Comparison of ENCODE assay signal across 1 cellular context in the genomic region with DNA sequence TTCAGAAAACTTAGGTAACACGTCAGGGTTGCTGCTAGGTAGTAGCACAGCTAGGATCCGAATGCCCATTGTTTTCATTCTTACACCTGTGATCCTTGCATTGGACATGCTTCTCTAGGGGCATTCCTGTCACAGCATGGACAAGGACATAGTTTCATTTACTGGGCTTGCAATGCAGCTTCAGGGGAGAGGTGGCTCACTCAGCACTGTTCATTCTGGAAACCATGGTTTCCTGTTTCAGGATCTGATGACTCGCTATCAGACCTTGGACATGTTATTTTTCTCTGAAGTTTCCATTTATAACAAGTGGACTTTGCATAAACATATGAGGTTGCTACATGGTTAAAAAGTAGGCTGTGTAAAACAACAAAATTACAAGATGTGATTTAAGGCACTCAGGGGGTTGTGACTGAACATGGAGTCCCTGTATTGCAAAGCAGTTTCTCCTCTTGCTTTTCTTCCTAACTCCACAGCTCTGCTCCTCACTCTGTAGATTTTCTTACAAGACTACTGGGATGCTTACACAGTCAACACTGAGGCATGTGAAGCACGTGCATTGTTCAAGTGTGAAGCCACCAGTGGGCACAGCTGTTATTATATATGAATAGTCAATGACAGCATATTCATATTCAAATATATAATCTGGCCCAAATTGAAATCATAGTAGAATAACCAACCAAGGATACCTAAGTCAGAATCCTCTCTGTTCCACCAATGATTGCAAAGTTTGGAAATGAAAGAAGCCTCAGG.
TF ChIP-seq lines count a peak whose summit lies in the region.

No MANE protein-coding gene starts in this region.

TF ChIP-seq in HepG2, 621 proteins besides CTCF, POLR2A, EP300 and RAD21 (continued from another document and continues in another):
- peak; percentile 81 for TF ChIP-seq RBAK (CRISPR knock-in tag; IDR thresholded peaks at IDR 0.05)
- TF ChIP-seq ZKSCAN8 (CRISPR knock-in tag; IDR thresholded peaks at IDR 0.05; ENCODE audit: borderline replicate concordance), result 0 out of 2 replicates have a peak, but pooled peaks have one; percentile 20
- TF ChIP-seq, protein P1, sequence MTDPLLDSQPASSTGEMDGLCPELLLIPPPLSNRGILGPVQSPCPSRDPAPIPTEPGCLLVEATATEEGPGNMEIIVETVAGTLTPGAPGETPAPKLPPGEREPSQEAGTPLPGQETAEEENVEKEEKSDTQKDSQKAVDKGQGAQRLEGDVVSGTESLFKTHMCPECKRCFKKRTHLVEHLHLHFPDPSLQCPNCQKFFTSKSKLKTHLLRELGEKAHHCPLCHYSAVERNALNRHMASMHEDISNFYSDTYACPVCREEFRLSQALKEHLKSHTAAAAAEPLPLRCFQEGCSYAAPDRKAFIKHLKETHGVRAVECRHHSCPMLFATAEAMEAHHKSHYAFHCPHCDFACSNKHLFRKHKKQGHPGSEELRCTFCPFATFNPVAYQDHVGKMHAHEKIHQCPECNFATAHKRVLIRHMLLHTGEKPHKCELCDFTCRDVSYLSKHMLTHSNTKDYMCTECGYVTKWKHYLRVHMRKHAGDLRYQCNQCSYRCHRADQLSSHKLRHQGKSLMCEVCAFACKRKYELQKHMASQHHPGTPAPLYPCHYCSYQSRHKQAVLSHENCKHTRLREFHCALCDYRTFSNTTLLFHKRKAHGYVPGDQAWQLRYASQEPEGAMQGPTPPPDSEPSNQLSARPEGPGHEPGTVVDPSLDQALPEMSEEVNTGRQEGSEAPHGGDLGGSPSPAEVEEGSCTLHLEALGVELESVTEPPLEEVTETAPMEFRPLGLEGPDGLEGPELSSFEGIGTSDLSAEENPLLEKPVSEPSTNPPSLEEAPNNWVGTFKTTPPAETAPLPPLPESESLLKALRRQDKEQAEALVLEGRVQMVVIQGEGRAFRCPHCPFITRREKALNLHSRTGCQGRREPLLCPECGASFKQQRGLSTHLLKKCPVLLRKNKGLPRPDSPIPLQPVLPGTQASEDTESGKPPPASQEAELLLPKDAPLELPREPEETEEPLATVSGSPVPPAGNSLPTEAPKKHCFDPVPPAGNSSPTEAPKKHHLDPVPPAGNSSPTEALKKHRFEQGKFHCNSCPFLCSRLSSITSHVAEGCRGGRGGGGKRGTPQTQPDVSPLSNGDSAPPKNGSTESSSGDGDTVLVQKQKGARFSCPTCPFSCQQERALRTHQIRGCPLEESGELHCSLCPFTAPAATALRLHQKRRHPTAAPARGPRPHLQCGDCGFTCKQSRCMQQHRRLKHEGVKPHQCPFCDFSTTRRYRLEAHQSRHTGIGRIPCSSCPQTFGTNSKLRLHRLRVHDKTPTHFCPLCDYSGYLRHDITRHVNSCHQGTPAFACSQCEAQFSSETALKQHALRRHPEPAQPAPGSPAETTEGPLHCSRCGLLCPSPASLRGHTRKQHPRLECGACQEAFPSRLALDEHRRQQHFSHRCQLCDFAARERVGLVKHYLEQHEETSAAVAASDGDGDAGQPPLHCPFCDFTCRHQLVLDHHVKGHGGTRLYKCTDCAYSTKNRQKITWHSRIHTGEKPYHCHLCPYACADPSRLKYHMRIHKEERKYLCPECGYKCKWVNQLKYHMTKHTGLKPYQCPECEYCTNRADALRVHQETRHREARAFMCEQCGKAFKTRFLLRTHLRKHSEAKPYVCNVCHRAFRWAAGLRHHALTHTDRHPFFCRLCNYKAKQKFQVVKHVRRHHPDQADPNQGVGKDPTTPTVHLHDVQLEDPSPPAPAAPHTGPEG (CRISPR knock-in tag; IDR thresholded peaks at IDR 0.05), result no peak
- TF ChIP-seq ZBTB1 (CRISPR knock-in tag; IDR thresholded peaks at IDR 0.05; ENCODE audit: borderline replicate concordance), result no peak
- TF ChIP-seq HDAC2 (CRISPR knock-in tag; IDR thresholded peaks at IDR 0.05), result no peak
- TF ChIP-seq, protein P2, sequence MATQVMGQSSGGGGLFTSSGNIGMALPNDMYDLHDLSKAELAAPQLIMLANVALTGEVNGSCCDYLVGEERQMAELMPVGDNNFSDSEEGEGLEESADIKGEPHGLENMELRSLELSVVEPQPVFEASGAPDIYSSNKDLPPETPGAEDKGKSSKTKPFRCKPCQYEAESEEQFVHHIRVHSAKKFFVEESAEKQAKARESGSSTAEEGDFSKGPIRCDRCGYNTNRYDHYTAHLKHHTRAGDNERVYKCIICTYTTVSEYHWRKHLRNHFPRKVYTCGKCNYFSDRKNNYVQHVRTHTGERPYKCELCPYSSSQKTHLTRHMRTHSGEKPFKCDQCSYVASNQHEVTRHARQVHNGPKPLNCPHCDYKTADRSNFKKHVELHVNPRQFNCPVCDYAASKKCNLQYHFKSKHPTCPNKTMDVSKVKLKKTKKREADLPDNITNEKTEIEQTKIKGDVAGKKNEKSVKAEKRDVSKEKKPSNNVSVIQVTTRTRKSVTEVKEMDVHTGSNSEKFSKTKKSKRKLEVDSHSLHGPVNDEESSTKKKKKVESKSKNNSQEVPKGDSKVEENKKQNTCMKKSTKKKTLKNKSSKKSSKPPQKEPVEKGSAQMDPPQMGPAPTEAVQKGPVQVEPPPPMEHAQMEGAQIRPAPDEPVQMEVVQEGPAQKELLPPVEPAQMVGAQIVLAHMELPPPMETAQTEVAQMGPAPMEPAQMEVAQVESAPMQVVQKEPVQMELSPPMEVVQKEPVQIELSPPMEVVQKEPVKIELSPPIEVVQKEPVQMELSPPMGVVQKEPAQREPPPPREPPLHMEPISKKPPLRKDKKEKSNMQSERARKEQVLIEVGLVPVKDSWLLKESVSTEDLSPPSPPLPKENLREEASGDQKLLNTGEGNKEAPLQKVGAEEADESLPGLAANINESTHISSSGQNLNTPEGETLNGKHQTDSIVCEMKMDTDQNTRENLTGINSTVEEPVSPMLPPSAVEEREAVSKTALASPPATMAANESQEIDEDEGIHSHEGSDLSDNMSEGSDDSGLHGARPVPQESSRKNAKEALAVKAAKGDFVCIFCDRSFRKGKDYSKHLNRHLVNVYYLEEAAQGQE (IDR thresholded peaks at IDR 0.05; ENCODE audit: borderline replicate concordance in 1 of 2, low read depth in 1 of 2, low read length in 2 of 2), result no peak
- peak; percentile 63 for TF ChIP-seq FOSL2 (CRISPR knock-in tag; IDR thresholded peaks at IDR 0.05)
- no peak for TF ChIP-seq DNMT1 (CRISPR knock-in tag; IDR thresholded peaks at IDR 0.05)
- TF ChIP-seq SAP130 (CRISPR knock-in tag; IDR thresholded peaks at IDR 0.05; ENCODE audit: low read depth), result peak; percentile 40; the same call in 1 of the 2 replicates
- no peak for TF ChIP-seq SIN3B (IDR thresholded peaks at IDR 0.05; ENCODE audit: low read length)
- TF ChIP-seq, protein P3, sequence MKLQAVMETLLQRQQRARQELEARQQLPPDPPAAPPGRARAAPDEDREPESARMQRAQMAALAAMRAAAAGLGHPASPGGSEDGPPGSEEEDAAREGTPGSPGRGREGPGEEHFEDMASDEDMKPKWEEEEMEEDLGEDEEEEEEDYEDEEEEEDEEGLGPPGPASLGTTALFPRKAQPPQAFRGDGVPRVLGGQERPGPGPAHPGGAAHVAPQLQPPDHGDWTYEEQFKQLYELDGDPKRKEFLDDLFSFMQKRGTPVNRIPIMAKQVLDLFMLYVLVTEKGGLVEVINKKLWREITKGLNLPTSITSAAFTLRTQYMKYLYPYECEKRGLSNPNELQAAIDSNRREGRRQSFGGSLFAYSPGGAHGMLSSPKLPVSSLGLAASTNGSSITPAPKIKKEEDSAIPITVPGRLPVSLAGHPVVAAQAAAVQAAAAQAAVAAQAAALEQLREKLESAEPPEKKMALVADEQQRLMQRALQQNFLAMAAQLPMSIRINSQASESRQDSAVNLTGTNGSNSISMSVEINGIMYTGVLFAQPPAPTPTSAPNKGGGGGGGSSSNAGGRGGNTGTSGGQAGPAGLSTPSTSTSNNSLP (IDR thresholded peaks at IDR 0.05; ENCODE audit: low read depth, low read length), result peak; percentile 31; the same call in 1 of the 2 replicates
- 0 out of 2 replicates have a peak, but pooled peaks have one; percentile 27 for TF ChIP-seq SOX5 (CRISPR knock-in tag; IDR thresholded peaks at IDR 0.05; ENCODE audit: borderline replicate concordance)
- peak; percentile 18 to 20; a peak in 2 of 4 replicates for TF ChIP-seq MAFK (conservative IDR thresholded peaks at IDR 0.05 in 1 of 2, IDR thresholded peaks at IDR 0.05 in 1 of 2; ENCODE audit: low read length in 2 of 2)
- TF ChIP-seq, protein P4, sequence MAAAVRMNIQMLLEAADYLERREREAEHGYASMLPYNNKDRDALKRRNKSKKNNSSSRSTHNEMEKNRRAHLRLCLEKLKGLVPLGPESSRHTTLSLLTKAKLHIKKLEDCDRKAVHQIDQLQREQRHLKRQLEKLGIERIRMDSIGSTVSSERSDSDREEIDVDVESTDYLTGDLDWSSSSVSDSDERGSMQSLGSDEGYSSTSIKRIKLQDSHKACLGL (CRISPR knock-in tag; IDR thresholded peaks at IDR 0.05), result no peak
- TF ChIP-seq, protein P5, sequence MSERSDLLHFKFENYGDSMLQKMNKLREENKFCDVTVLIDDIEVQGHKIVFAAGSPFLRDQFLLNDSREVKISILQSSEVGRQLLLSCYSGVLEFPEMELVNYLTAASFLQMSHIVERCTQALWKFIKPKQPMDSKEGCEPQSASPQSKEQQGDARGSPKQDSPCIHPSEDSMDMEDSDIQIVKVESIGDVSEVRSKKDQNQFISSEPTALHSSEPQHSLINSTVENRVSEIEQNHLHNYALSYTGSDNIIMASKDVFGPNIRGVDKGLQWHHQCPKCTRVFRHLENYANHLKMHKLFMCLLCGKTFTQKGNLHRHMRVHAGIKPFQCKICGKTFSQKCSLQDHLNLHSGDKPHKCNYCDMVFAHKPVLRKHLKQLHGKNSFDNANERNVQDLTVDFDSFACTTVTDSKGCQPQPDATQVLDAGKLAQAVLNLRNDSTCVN (CRISPR knock-in tag; IDR thresholded peaks at IDR 0.05; ENCODE audit: borderline replicate concordance), result 0 out of 2 replicates have a peak, but pooled peaks have one; percentile 26
- no peak for TF ChIP-seq ZSCAN9 (CRISPR knock-in tag; IDR thresholded peaks at IDR 0.05; ENCODE audit: borderline replicate concordance)
- TF ChIP-seq, protein P6, sequence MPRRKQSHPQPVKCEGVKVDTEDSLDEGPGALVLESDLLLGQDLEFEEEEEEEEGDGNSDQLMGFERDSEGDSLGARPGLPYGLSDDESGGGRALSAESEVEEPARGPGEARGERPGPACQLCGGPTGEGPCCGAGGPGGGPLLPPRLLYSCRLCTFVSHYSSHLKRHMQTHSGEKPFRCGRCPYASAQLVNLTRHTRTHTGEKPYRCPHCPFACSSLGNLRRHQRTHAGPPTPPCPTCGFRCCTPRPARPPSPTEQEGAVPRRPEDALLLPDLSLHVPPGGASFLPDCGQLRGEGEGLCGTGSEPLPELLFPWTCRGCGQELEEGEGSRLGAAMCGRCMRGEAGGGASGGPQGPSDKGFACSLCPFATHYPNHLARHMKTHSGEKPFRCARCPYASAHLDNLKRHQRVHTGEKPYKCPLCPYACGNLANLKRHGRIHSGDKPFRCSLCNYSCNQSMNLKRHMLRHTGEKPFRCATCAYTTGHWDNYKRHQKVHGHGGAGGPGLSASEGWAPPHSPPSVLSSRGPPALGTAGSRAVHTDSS (CRISPR knock-in tag; conservative IDR thresholded peaks at IDR 0.05), result no peak
- TF ChIP-seq ZNF776 (CRISPR knock-in tag; IDR thresholded peaks at IDR 0.05), result no peak
- TF ChIP-seq CEBPG (CRISPR knock-in tag; IDR thresholded peaks at IDR 0.05), result no peak
- TF ChIP-seq, protein P7, sequence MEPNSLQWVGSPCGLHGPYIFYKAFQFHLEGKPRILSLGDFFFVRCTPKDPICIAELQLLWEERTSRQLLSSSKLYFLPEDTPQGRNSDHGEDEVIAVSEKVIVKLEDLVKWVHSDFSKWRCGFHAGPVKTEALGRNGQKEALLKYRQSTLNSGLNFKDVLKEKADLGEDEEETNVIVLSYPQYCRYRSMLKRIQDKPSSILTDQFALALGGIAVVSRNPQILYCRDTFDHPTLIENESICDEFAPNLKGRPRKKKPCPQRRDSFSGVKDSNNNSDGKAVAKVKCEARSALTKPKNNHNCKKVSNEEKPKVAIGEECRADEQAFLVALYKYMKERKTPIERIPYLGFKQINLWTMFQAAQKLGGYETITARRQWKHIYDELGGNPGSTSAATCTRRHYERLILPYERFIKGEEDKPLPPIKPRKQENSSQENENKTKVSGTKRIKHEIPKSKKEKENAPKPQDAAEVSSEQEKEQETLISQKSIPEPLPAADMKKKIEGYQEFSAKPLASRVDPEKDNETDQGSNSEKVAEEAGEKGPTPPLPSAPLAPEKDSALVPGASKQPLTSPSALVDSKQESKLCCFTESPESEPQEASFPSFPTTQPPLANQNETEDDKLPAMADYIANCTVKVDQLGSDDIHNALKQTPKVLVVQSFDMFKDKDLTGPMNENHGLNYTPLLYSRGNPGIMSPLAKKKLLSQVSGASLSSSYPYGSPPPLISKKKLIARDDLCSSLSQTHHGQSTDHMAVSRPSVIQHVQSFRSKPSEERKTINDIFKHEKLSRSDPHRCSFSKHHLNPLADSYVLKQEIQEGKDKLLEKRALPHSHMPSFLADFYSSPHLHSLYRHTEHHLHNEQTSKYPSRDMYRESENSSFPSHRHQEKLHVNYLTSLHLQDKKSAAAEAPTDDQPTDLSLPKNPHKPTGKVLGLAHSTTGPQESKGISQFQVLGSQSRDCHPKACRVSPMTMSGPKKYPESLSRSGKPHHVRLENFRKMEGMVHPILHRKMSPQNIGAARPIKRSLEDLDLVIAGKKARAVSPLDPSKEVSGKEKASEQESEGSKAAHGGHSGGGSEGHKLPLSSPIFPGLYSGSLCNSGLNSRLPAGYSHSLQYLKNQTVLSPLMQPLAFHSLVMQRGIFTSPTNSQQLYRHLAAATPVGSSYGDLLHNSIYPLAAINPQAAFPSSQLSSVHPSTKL (CRISPR knock-in tag; IDR thresholded peaks at IDR 0.05), result peak; percentile 29; the same call in 1 of the 2 replicates
- 0 out of 2 replicates have a peak, but pooled peaks have one; percentile 42 for TF ChIP-seq HMG20A (CRISPR knock-in tag; IDR thresholded peaks at IDR 0.05; ENCODE audit: borderline replicate concordance)
- TF ChIP-seq ADNP (CRISPR knock-in tag; IDR thresholded peaks at IDR 0.05), result no peak
- TF ChIP-seq SATB2 (CRISPR knock-in tag; IDR thresholded peaks at IDR 0.05), result no peak
- no peak for TF ChIP-seq ZNF598 (CRISPR knock-in tag; IDR thresholded peaks at IDR 0.05; ENCODE audit: borderline replicate concordance)
- TF ChIP-seq ZNF557 (CRISPR knock-in tag; IDR thresholded peaks at IDR 0.05), result no peak
- TF ChIP-seq, protein P8, sequence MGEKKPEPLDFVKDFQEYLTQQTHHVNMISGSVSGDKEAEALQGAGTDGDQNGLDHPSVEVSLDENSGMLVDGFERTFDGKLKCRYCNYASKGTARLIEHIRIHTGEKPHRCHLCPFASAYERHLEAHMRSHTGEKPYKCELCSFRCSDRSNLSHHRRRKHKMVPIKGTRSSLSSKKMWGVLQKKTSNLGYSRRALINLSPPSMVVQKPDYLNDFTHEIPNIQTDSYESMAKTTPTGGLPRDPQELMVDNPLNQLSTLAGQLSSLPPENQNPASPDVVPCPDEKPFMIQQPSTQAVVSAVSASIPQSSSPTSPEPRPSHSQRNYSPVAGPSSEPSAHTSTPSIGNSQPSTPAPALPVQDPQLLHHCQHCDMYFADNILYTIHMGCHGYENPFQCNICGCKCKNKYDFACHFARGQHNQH (CRISPR knock-in tag; IDR thresholded peaks at IDR 0.05), result peak; percentile 48; the same call in 1 of the 2 replicates
